1 cellular context compared by ENCODE assay signal in the genomic region with DNA sequence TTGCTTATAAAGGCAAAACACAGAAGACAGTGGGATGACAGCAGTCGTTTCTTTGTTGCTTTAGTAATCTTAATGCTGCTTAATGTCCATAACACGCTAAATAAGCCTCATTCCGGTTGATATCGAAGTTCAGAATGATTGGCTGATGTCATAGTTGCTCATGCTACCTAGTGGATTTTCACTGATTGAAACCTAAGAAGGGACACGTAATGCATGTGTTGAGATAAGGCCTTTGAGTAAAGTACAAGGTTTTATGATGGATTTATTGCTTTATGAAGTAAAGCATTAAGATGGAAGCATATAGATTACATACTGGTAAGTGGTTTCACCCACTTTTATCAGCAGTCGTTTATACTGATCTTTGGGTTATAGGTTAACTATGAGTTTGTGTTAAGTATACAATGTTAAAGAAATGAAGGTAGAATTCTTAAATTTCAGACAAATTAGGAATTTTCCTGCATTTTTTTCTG.
TF ChIP-seq lines count a peak whose summit lies in the region.

No MANE protein-coding gene starts in this region.

TF ChIP-seq in HEK293T, 16 proteins besides CTCF, POLR2A, EP300 and RAD21 (continued from another document):
- TF ChIP-seq L3MBTL2 (conservative IDR thresholded peaks at IDR 0.05) (no peak), FOXM1 (IDR thresholded peaks at IDR 0.05; ENCODE audit: borderline replicate concordance) (no peak), FOXA1 (IDR thresholded peaks at IDR 0.05) (no peak), NFRKB (IDR thresholded peaks at IDR 0.05) (no peak)
